8 cellular contexts compared by ENCODE assay signal in genomic region chr4:26583538-26583864, GRCh38. TPM values are rescaled to one million over a fixed set of nuclear protein-coding genes. Genes with fewer than 3 reads are reported as not detected.
DNase-seq lines count a peak whose midpoint lies in the region; ATAC-seq, FAIRE-seq and TF ChIP-seq lines count a peak whose summit lies in the region.

No MANE protein-coding gene starts in this region.

- DNase-seq in CD4-positive, CD25-positive, alpha-beta regulatory T cell: peak in 1 of 3 donors; percentile 92
- DNase-seq in GM19239 (ENCODE audit: insufficient read length, low spot score): no peak
- DNase-seq in RWPE1 (ENCODE audit: low spot score): peak; percentile 14
- DNase-seq in fibroblast of lung (ENCODE audit: low read depth in 2 of 2): peak in 1 of 2 donors; percentile 81
- no peak for DNase-seq in osteocyte (ENCODE audit: extremely low spot score, unreplicated experiment)
- no peak for DNase-seq in central memory CD4-positive, alpha-beta T cell
- no peak for DNase-seq in inferior parietal cortex (ENCODE audit: extremely low spot score)

- peaks cover 4% of the 10 kb centered on the region for H3K27me3 ChIP-seq in CD4-positive, CD25-positive, alpha-beta regulatory T cell (ENCODE audit: control insufficient read depth, insufficient read depth, low read length)
- H3K27me3 ChIP-seq in fibroblast of lung (ENCODE audit: control insufficient read depth, insufficient read depth, low read length): no peaks in the 10 kb centered on the region

- no peaks in the 10 kb centered on the region for H3K36me3 ChIP-seq in CD4-positive, CD25-positive, alpha-beta regulatory T cell (ENCODE audit: control insufficient read depth, insufficient read depth, low read length)
- H3K36me3 ChIP-seq in fibroblast of lung (ENCODE audit: control insufficient read depth, insufficient read depth, low read length): no peaks in the 10 kb centered on the region

- H3K27me3 Mint-ChIP-seq in CD4-positive, CD25-positive, alpha-beta regulatory T cell: no peaks in the 10 kb centered on the region
- H3K27me3 Mint-ChIP-seq in osteocyte (ENCODE audit: unreplicated experiment): no peaks in the 10 kb centered on the region

- H4K20me1 ChIP-seq in fibroblast of lung (ENCODE audit: control insufficient read depth, extremely low read depth, insufficient read depth, low read length): no peaks in the 10 kb centered on the region

- ATAC-seq in CD4-positive, CD25-positive, alpha-beta regulatory T cell (ENCODE audit: low read depth in 2 of 2): peak; percentile 85 to 86
- peak; percentile 61 for ATAC-seq in HG03175 (IDR thresholded peaks at IDR 0.05; ENCODE audit: unreplicated experiment)

- peak overlapping the region; percentile 95 for H3K27ac ChIP-seq in CD4-positive, CD25-positive, alpha-beta regulatory T cell (ENCODE audit: insufficient read depth, low read length, poor library complexity, severe bottlenecking)
- peak overlapping the region; percentile 85 for H3K27ac ChIP-seq in RWPE1
- peak overlapping the region; percentile 76 for H3K27ac ChIP-seq in fibroblast of lung (ENCODE audit: insufficient read depth, low read length)

- peak overlapping the region; percentile 78 to 97 (median 96) for H3K4me3 Mint-ChIP-seq in CD4-positive, CD25-positive, alpha-beta regulatory T cell
- peak overlapping the region; percentile 98 for H3K4me3 Mint-ChIP-seq in osteocyte (ENCODE audit: unreplicated experiment)

- FAIRE-seq in GM19239 (lab: Jason Lieb, UNC): peak; percentile 95

- H3K9me3 ChIP-seq in CD4-positive, CD25-positive, alpha-beta regulatory T cell (ENCODE audit: control insufficient read depth in 2 of 2, low read length in 2 of 2): no peaks in the 10 kb centered on the region
- no peaks in the 10 kb centered on the region for H3K9me3 ChIP-seq in fibroblast of lung (ENCODE audit: control insufficient read depth, insufficient read depth, low read depth, low read length)

- H3K9me3 Mint-ChIP-seq in CD4-positive, CD25-positive, alpha-beta regulatory T cell: peaks cover 0 to 1% (median 0%) of the 10 kb centered on the region in 7 donors
- H3K9me3 Mint-ChIP-seq in osteocyte (ENCODE audit: unreplicated experiment): peaks cover 4% of the 10 kb centered on the region

- peak overlapping the region; percentile 44 for H3K9ac ChIP-seq in fibroblast of lung (ENCODE audit: insufficient read depth, low read length)

- TF ChIP-seq CTCF in RWPE1 (conservative IDR thresholded peaks at IDR 0.05; ENCODE audit: low read depth): no peak
- TF ChIP-seq CTCF in fibroblast of lung (conservative IDR thresholded peaks at IDR 0.05 in 1 of 2, IDR thresholded peaks at IDR 0.05 in 1 of 2; ENCODE audit: low read depth in 1 of 2, low read length in 2 of 2): no peak
- no peak for TF ChIP-seq CTCF in osteocyte (IDR thresholded peaks at IDR 0.05)

- peak overlapping the region; percentile 99 for H2AFZ ChIP-seq in fibroblast of lung (ENCODE audit: low read length)

- H3K4me1 Mint-ChIP-seq in CD4-positive, CD25-positive, alpha-beta regulatory T cell: peaks cover 22 to 41% (median 34%) of the 10 kb centered on the region in 4 donors
- peaks cover 26% of the 10 kb centered on the region for H3K4me1 Mint-ChIP-seq in osteocyte (ENCODE audit: unreplicated experiment)

- POLR2A ChIA-PET in RWPE1 (lab: Yijun Ruan, JAX; ENCODE audit: low non-redundant PET): interaction anchor here (0.9 kb wide), 1 partner anchor 27 kb away, joined by 9 read pairs; no protein-coding TSS in a partner anchor

- peaks cover 12% of the 10 kb centered on the region for H3K79me2 ChIP-seq in fibroblast of lung (ENCODE audit: control insufficient read depth, insufficient read depth, low read length)

- peak overlapping the region; percentile 86 for H3K4me3 ChIP-seq in CD4-positive, CD25-positive, alpha-beta regulatory T cell (ENCODE audit: low read depth, low read length)
- H3K4me3 ChIP-seq in fibroblast of lung (replicated peaks in 1 of 4; ENCODE audit: control extremely low read depth in 1 of 4, insufficient read depth in 1 of 4, low read depth in 3 of 4, low read length in 4 of 4): peak overlapping the region; percentile 79 to 95 (median 88)

- peak overlapping the region; percentile 97 to 99 (median 99) for H3K27ac Mint-ChIP-seq in CD4-positive, CD25-positive, alpha-beta regulatory T cell
- H3K27ac Mint-ChIP-seq in osteocyte (ENCODE audit: unreplicated experiment): peak overlapping the region; percentile 97

- H3K4me1 ChIP-seq in CD4-positive, CD25-positive, alpha-beta regulatory T cell (ENCODE audit: control insufficient read depth, insufficient read depth, low read length, poor library complexity, severe bottlenecking): peaks cover 17% of the 10 kb centered on the region
- H3K4me1 ChIP-seq in fibroblast of lung (ENCODE audit: control insufficient read depth, extremely low read depth, insufficient read depth, low read length): peaks cover 6% of the 10 kb centered on the region

- peaks cover 4% of the 10 kb centered on the region for H3K36me3 Mint-ChIP-seq in CD4-positive, CD25-positive, alpha-beta regulatory T cell
- peaks cover 6% of the 10 kb centered on the region for H3K36me3 Mint-ChIP-seq in osteocyte (ENCODE audit: unreplicated experiment)

- peak overlapping the region; percentile 94 for H3K4me2 ChIP-seq in fibroblast of lung (ENCODE audit: extremely low read depth, insufficient read depth, low read length)

- CTCF ChIA-PET in RWPE1 (lab: Yijun Ruan, JAX): interaction anchor here (0.7 kb wide), 1 partner anchor 14 kb away, joined by 3 read pairs; no protein-coding TSS in a partner anchor

RNA-seq across cellular contexts. Expression of gene TBC1D19, which starts 0.4 kb away (rescaled TPM):
- total RNA-seq in CD4-positive, CD25-positive, alpha-beta regulatory T cell: 7.8 TPM
- 1 to 10 TPM; 3.1 to 5.8 (median 4.7) TPM for polyA plus RNA-seq in CD4-positive, CD25-positive, alpha-beta regulatory T cell
- total RNA-seq in fibroblast of lung: 40.6 and 132 TPM in 2 replicates
- 29.5 and 38.2 TPM in 2 replicates for polyA plus RNA-seq in fibroblast of lung
- polyA plus RNA-seq in fibroblast of lung (2012): 12.7 and 16.4 TPM in 2 replicates
- 0.59 and 3.3 TPM in 2 replicates for polyA minus RNA-seq in fibroblast of lung (ENCODE audit: low replicate concordance)
- total RNA-seq in osteocyte: 11.8 and 13.5 TPM in 2 replicates
